ENCODE assay signal across 2 cellular contexts in genomic region chr1:87337606-87338005, GRCh38.
TF ChIP-seq lines count a peak whose summit lies in the region.

No MANE protein-coding gene starts in this region.

TF ChIP-seq in HEK293, 187 proteins besides CTCF, POLR2A, EP300 and RAD21 (continued from another document):
- TF ChIP-seq, protein P1, sequence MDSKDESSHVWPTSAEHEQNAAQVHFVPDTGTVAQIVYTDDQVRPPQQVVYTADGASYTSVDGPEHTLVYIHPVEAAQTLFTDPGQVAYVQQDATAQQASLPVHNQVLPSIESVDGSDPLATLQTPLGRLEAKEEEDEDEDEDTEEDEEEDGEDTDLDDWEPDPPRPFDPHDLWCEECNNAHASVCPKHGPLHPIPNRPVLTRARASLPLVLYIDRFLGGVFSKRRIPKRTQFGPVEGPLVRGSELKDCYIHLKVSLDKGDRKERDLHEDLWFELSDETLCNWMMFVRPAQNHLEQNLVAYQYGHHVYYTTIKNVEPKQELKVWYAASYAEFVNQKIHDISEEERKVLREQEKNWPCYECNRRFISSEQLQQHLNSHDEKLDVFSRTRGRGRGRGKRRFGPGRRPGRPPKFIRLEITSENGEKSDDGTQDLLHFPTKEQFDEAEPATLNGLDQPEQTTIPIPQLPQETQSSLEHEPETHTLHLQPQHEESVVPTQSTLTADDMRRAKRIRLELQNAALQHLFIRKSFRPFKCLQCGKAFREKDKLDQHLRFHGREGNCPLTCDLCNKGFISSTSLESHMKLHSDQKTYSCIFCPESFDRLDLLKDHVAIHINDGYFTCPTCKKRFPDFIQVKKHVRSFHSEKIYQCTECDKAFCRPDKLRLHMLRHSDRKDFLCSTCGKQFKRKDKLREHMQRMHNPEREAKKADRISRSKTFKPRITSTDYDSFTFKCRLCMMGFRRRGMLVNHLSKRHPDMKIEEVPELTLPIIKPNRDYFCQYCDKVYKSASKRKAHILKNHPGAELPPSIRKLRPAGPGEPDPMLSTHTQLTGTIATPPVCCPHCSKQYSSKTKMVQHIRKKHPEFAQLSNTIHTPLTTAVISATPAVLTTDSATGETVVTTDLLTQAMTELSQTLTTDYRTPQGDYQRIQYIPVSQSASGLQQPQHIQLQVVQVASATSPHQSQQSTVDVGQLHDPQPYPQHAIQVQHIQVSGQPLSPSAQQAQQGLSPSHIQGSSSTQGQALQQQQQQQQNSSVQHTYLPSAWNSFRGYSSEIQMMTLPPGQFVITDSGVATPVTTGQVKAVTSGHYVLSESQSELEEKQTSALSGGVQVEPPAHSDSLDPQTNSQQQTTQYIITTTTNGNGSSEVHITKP (tag by site-specific recombination; IDR thresholded peaks at IDR 0.05): peak; percentile 54; the same call in 1 of the 2 replicates
- TF ChIP-seq ZNF449 (tag by site-specific recombination; IDR thresholded peaks at IDR 0.05): no peak
- TF ChIP-seq ZBTB21 (tag by site-specific recombination; IDR thresholded peaks at IDR 0.05): no peak
- TF ChIP-seq ZNF37A (tag by site-specific recombination; IDR thresholded peaks at IDR 0.05): no peak
- no peak for TF ChIP-seq ZFHX2 (tag by site-specific recombination; conservative IDR thresholded peaks at IDR 0.05)
- TF ChIP-seq ZNF776 (tag by site-specific recombination; IDR thresholded peaks at IDR 0.05; ENCODE audit: borderline replicate concordance): no peak
- peak; percentile 12; the same call in 1 of the 2 replicates for TF ChIP-seq GLIS1 (tag by site-specific recombination; IDR thresholded peaks at IDR 0.05)
- TF ChIP-seq ZNF768 (tag by site-specific recombination; IDR thresholded peaks at IDR 0.05): no peak
- TF ChIP-seq, protein P2, sequence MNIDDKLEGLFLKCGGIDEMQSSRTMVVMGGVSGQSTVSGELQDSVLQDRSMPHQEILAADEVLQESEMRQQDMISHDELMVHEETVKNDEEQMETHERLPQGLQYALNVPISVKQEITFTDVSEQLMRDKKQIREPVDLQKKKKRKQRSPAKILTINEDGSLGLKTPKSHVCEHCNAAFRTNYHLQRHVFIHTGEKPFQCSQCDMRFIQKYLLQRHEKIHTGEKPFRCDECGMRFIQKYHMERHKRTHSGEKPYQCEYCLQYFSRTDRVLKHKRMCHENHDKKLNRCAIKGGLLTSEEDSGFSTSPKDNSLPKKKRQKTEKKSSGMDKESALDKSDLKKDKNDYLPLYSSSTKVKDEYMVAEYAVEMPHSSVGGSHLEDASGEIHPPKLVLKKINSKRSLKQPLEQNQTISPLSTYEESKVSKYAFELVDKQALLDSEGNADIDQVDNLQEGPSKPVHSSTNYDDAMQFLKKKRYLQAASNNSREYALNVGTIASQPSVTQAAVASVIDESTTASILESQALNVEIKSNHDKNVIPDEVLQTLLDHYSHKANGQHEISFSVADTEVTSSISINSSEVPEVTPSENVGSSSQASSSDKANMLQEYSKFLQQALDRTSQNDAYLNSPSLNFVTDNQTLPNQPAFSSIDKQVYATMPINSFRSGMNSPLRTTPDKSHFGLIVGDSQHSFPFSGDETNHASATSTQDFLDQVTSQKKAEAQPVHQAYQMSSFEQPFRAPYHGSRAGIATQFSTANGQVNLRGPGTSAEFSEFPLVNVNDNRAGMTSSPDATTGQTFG (tag by site-specific recombination; IDR thresholded peaks at IDR 0.05; ENCODE audit: borderline replicate concordance): no peak

TF ChIP-seq in neural cell, 6 proteins besides CTCF, POLR2A, EP300 and RAD21 (continued from another document):
- TF ChIP-seq POLR2AphosphoS5 (IDR thresholded peaks at IDR 0.05) (no peak), SMC3 (conservative IDR thresholded peaks at IDR 0.05; ENCODE audit: poor library complexity) (no peak), TAF1 (IDR thresholded peaks at IDR 0.05; ENCODE audit: low read depth) (no peak), EZH2 (IDR thresholded peaks at IDR 0.05; ENCODE audit: borderline replicate concordance, insufficient read depth, low read length, poor library complexity, severe bottlenecking) (no peak)
TF ChIP-seq in neural cell: peak in this region for 0.
